Comparison of ENCODE assay signal across 8 cellular contexts in genomic region chr15:90664650-90665287, GRCh38. TPM values are rescaled to one million over a fixed set of nuclear protein-coding genes. Genes with fewer than 3 reads are reported as not detected.
A peak's percentile ranks its signal among the peaks of the same experiment; 100 is the strongest.
DNase-seq lines count a peak whose midpoint lies in the region; ATAC-seq and TF ChIP-seq lines count a peak whose summit lies in the region.

No MANE protein-coding gene starts in this region.

- H3K27me3 Mint-ChIP-seq in MCF 10A (ENCODE audit: insufficient read depth, unreplicated experiment), result no peaks in the 10 kb centered on the region

- no peaks in the 10 kb centered on the region for H3K9me3 Mint-ChIP-seq in MCF 10A (ENCODE audit: unreplicated experiment)

- H3K9me3 ChIP-seq in HUES64 (ENCODE audit: insufficient read depth, low read depth, low read length) (no peaks in the 10 kb centered on the region), thymus (ENCODE audit: control insufficient read depth) (no peaks in the 10 kb centered on the region)

- H3K4me3 ChIP-seq in HUES64 (ENCODE audit: low read length) (peak overlapping the region; percentile 68), thymus (ENCODE audit: low read length) (peak overlapping the region; percentile 59)

- peak overlapping the region; percentile 34; the same call in 1 of the 2 replicates for H3K27ac ChIP-seq in 22Rv1
- no peak overlapping the region for H3K27ac ChIP-seq in HUES64 (ENCODE audit: low read depth, low read length)
- peak overlapping the region; percentile 62 for H3K27ac ChIP-seq in thymus (ENCODE audit: low read depth)

- 0 out of 2 replicates have a peak overlapping the region, but pooled peaks have one; percentile 26 for H3K9ac ChIP-seq in HUES64 (ENCODE audit: low read depth, low read length)

- BruUV-seq in MCF 10A (replicated peaks; lab: Mats Ljungman, UMichigan), result no TSS peak

- peak; percentile 7 for ATAC-seq in GM18498 (IDR thresholded peaks at IDR 0.05; ENCODE audit: unreplicated experiment)

- peak overlapping the region; percentile 73 for H3K4me3 Mint-ChIP-seq in MCF 10A (ENCODE audit: unreplicated experiment)

- peaks cover 41% of the 10 kb centered on the region for H3K4me1 Mint-ChIP-seq in MCF 10A (ENCODE audit: insufficient read depth, unreplicated experiment)

- WGBS in HUES64, result 38% methylated on average over 28 of the region's 28 CpGs
- 46% methylated on average over 28 of the region's 28 CpGs for WGBS in thymus

- peak overlapping the region; percentile 86 for H3K27ac Mint-ChIP-seq in MCF 10A (ENCODE audit: low read depth, unreplicated experiment)

- DNase-seq in MCF 10A (ENCODE audit: unreplicated experiment) (no peak), kidney glomerular epithelial cell (lab: John Stamatoyannopoulos, UW) (peak; percentile 31), H4 (ENCODE audit: low spot score) (no peak), NCI-H526 treated with DMSO at 0.1 percent for 48 hours (lab: John Stamatoyannopoulos, UW) (no peak)

- H3K27me3 ChIP-seq in HUES64 (ENCODE audit: insufficient read depth, low read length), result peaks cover 4% of the 10 kb centered on the region; the same call in 1 of the 2 replicates
- H3K27me3 ChIP-seq in thymus (ENCODE audit: control insufficient read depth, insufficient read depth), result no peaks in the 10 kb centered on the region

- H3K4me1 ChIP-seq in HUES64 (ENCODE audit: insufficient read depth, low read length) (peaks cover 7% of the 10 kb centered on the region), thymus (ENCODE audit: control insufficient read depth, insufficient read depth, low read length) (peaks cover 20% of the 10 kb centered on the region)

- peaks cover 6% of the 10 kb centered on the region for H3K36me3 Mint-ChIP-seq in MCF 10A (ENCODE audit: insufficient read depth, unreplicated experiment)

- TF ChIP-seq CTCF in 22Rv1 (IDR thresholded peaks at IDR 0.05) (no peak), MCF 10A (IDR thresholded peaks at IDR 0.05; ENCODE audit: unreplicated experiment) (no peak)

- CTCF ChIA-PET in MCF 10A (lab: Yijun Ruan, JAX), result interaction anchor here (1.0 to 1.7 kb wide), 3 partner anchors 25 to 270 kb away, joined by 3 to 5 read pairs (median 4); partner anchors contain the start of gene UNC45A

- POLR2A ChIA-PET in MCF 10A (lab: Yijun Ruan, JAX), result interaction anchor here (0.7 to 5.0 kb wide), 5 partner anchors 15 to 771 kb away, joined by 3 to 31 read pairs (median 3); partner anchors contain the start of genes AP3S2 and BLM

- H3K36me3 ChIP-seq in HUES64 (ENCODE audit: insufficient read depth, low read length) (no peaks in the 10 kb centered on the region), thymus (ENCODE audit: control insufficient read depth, insufficient read depth) (no peaks in the 10 kb centered on the region)

- intact Hi-C loops in MCF 10A (cut with micrococcal nuclease), result no loop called here

RNA-seq across cellular contexts. Expression of gene BLM, which starts 52.4 kb away (rescaled TPM):
- polyA plus RNA-seq in HUES64 (2013, experiment 1 of 2), result 28.6 TPM
- 26.7 TPM for polyA plus RNA-seq in HUES64 (2013, experiment 2 of 2)
- total RNA-seq in MCF 10A (2022), result 2.8 and 5.2 TPM in 2 replicates
- polyA plus RNA-seq in thymus, result 13.2 TPM
- total RNA-seq in H4 (2014; rRNA removed; shearing (Covaris generic)), result 11.0 and 12.1 TPM in 2 replicates
